ENCODE assay signal across 21 cellular contexts in genomic region chr17:55093358-55093757, GRCh38.
"Had no signal": no experiment of that assay in that cellular context is flagged by ENCODE, and none has a peak within 500 bp of the region (broad histone marks: within the 10 kb centered on the region; RNA-seq: fewer than 3 reads in every experiment).

No MANE protein-coding gene starts in this region.

- H3K36me3 Mint-ChIP-seq: brain had no signal

- H3K27me3 Mint-ChIP-seq: activated naive CD8-positive, alpha-beta T cell treated with anti-CD3 and anti-CD28 coated beads, Interleukin-2, amount 10 ng/mL, durations not matched to agents 7 days and 5 days; brain; central memory CD8-positive, alpha-beta T cell; naive thymus-derived CD8-positive, alpha-beta T cell had no signal

- H3K4me3 Mint-ChIP-seq: activated naive CD8-positive, alpha-beta T cell treated with anti-CD3 and anti-CD28 coated beads, Interleukin-2, amount 10 ng/mL, durations not matched to agents 7 days and 5 days; brain; central memory CD8-positive, alpha-beta T cell; T-helper 2 cell treated with Interferon-gamma antibody and Interleukin-4, amounts not matched to agents 5 μg/mL and 100 μg/mL, for 36 hours had no signal

- H3K27ac ChIP-seq: coronary artery, ovary, psoas muscle, stomach, testis, upper lobe of left lung had no signal

- H3K4me1 ChIP-seq: psoas muscle, stomach, testis, upper lobe of left lung had no signal

- H3K9me3 Mint-ChIP-seq: activated naive CD8-positive, alpha-beta T cell treated with anti-CD3 and anti-CD28 coated beads, Interleukin-2, amount 10 ng/mL, durations not matched to agents 7 days and 5 days; activated T-helper 2 cell treated with anti-CD3 and anti-CD28 coated beads, Interferon-gamma antibody, Interleukin-2, Interleukin-4, amounts not matched to agents 10 μg/mL and 5 μg/mL and 100 μg/mL, durations not matched to agents 14 hours and 24 hours and 36 hours; brain; central memory CD8-positive, alpha-beta T cell; naive thymus-derived CD8-positive, alpha-beta T cell; T-helper 2 cell treated with Interferon-gamma antibody and Interleukin-4, amounts not matched to agents 5 μg/mL and 100 μg/mL, for 36 hours had no signal

- H3K27me3 ChIP-seq: ovary, stomach, testis, upper lobe of left lung had no signal

- DNase-seq: activated CD4-positive, alpha-beta T cell treated with anti-CD3 and anti-CD28 coated beads, Interleukin-2, amount 50 U/mL, for 4 hours; activated naive CD4-positive, alpha-beta T cell treated with Interleukin-2 at 50 U/mL for 16 hours; activated naive CD8-positive, alpha-beta T cell treated with anti-CD3 and anti-CD28 coated beads, Interleukin-2, amount 10 ng/mL, durations not matched to agents 7 days and 5 days; activated T-cell treated with anti-CD3 and anti-CD28 coated beads for 4 hours; left cardiac atrium; mesendoderm; naive thymus-derived CD8-positive, alpha-beta T cell; ovary; psoas muscle; right cardiac atrium; stimulated activated CD4-positive, alpha-beta T cell treated with anti-CD3 and anti-CD28 coated beads, Interleukin-15, amount 100 ng/mL, for 24 hours; stimulated activated CD4-positive, alpha-beta T cell treated with anti-CD3 and anti-CD28 coated beads, Interleukin-2, amount 100 ng/mL, for 48 hours; stomach; testis; upper lobe of left lung had no signal

- H3K27ac Mint-ChIP-seq: activated naive CD8-positive, alpha-beta T cell treated with anti-CD3 and anti-CD28 coated beads, Interleukin-2, amount 10 ng/mL, durations not matched to agents 7 days and 5 days; activated T-helper 2 cell treated with anti-CD3 and anti-CD28 coated beads, Interferon-gamma antibody, Interleukin-2, Interleukin-4, amounts not matched to agents 10 μg/mL and 5 μg/mL and 100 μg/mL, durations not matched to agents 14 hours and 24 hours and 36 hours; brain; naive thymus-derived CD8-positive, alpha-beta T cell; T-helper 2 cell treated with Interferon-gamma antibody and Interleukin-4, amounts not matched to agents 5 μg/mL and 100 μg/mL, for 36 hours had no signal

- H3K9me3 ChIP-seq: ovary, psoas muscle, stomach, testis, upper lobe of left lung had no signal

- H3K4me3 ChIP-seq: coronary artery, ovary, psoas muscle, skin epidermis, stomach, testis, upper lobe of left lung had no signal

- H3K36me3 ChIP-seq: ovary, stomach, upper lobe of left lung had no signal
